In genomic region chr12:12474471-12474928, GRCh38 we compare ENCODE assay signal across 10 cellular contexts.
DNase-seq lines count a peak whose midpoint lies in the region; ATAC-seq and TF ChIP-seq lines count a peak whose summit lies in the region.
"Had no signal": no experiment of that assay in that cellular context is flagged by ENCODE, and none has a peak within 500 bp of the region (broad histone marks: within the 10 kb centered on the region; RNA-seq: fewer than 3 reads in every experiment).

No MANE protein-coding gene starts in this region.

- no peaks in the 10 kb centered on the region for H3K27me3 Mint-ChIP-seq in CD8-positive, alpha-beta T cell (ENCODE audit: low read depth)
- no peaks in the 10 kb centered on the region for H3K27me3 Mint-ChIP-seq in T-helper 17 cell

- H3K4me3 ChIP-seq in CD8-positive, alpha-beta T cell (ENCODE audit: low read depth, low read length) = no peak overlapping the region
- H3K4me3 ChIP-seq in MG63 = no peak overlapping the region
- H3K4me3 ChIP-seq: lung had no signal

- POLR2A ChIA-PET in CD8-positive, alpha-beta T cell (lab: Charles Lee) = interaction anchor here (0.6 to 1.4 kb wide), 7 partner anchors 9 to 118 kb away, joined by 3 to 6 read pairs (median 3); partner anchors contain the start of gene BORCS5

- H3K9me3 Mint-ChIP-seq in CD8-positive, alpha-beta T cell = no peaks in the 10 kb centered on the region

- H3K36me3 Mint-ChIP-seq in CD8-positive, alpha-beta T cell = peaks cover 78% of the 10 kb centered on the region
- peaks cover 4% of the 10 kb centered on the region for H3K36me3 Mint-ChIP-seq in T-helper 17 cell (ENCODE audit: low read depth)

- H3K27ac ChIP-seq in CD8-positive, alpha-beta T cell (ENCODE audit: low read depth, low read length) = peak overlapping the region; percentile 22
- H3K27ac ChIP-seq in cingulate gyrus (ENCODE audit: low read depth, low read length) = peak overlapping the region; percentile 70

- H3K9me3 ChIP-seq in CD8-positive, alpha-beta T cell (ENCODE audit: low read length) = no peaks in the 10 kb centered on the region
- H3K9me3 ChIP-seq in T-helper 17 cell (ENCODE audit: control insufficient read depth, low read length, poor library complexity, severe bottlenecking) (no peaks in the 10 kb centered on the region), MG63 (no peaks in the 10 kb centered on the region)

- no peaks in the 10 kb centered on the region for H3K27me3 ChIP-seq in CD8-positive, alpha-beta T cell (ENCODE audit: insufficient read depth, low read length)
- H3K27me3 ChIP-seq in MG63 = no peaks in the 10 kb centered on the region

- H3K27ac Mint-ChIP-seq in CD8-positive, alpha-beta T cell = peak overlapping the region; percentile 90
- peak overlapping the region; percentile 99 for H3K27ac Mint-ChIP-seq in T-helper 17 cell

- H3K4me1 ChIP-seq in CD8-positive, alpha-beta T cell (ENCODE audit: insufficient read depth, low read length) = no peaks in the 10 kb centered on the region

- CTCF ChIA-PET in CD8-positive, alpha-beta T cell (lab: Charles Lee) = interaction anchor here (0.8 to 4.8 kb wide), 13 partner anchors 8 to 262 kb away, joined by 3 to 20 read pairs (median 5); no protein-coding TSS in a partner anchor

- peaks cover 49% of the 10 kb centered on the region for H3K4me1 Mint-ChIP-seq in CD8-positive, alpha-beta T cell (ENCODE audit: low read depth)
- H3K4me1 Mint-ChIP-seq in T-helper 17 cell = peaks cover 49% of the 10 kb centered on the region

- intact Hi-C loops in CD8-positive, alpha-beta T cell (cut with DNase I, micrococcal nuclease) = loop anchor here in 1 of 2 experiments (2.0 kb wide), 1 partner anchor 98 kb away; no protein-coding TSS in a partner anchor

- peak overlapping the region; percentile 44 for H3K4me3 Mint-ChIP-seq in CD8-positive, alpha-beta T cell
- H3K4me3 Mint-ChIP-seq in T-helper 17 cell = peak overlapping the region; percentile 89

- ATAC-seq in CD8-positive, alpha-beta T cell = peak; percentile 42
- ATAC-seq in GM21526 (IDR thresholded peaks at IDR 0.05; ENCODE audit: low FRiP score, unreplicated experiment) = peak; percentile 23
- peak; percentile 55 for ATAC-seq in T-helper 17 cell
- no peak for ATAC-seq in HG02970 (IDR thresholded peaks at IDR 0.05; ENCODE audit: low FRiP score, unreplicated experiment)

- no peaks in the 10 kb centered on the region for H3K36me3 ChIP-seq in CD8-positive, alpha-beta T cell (ENCODE audit: insufficient read depth, low read length)
- peaks cover 15% of the 10 kb centered on the region for H3K36me3 ChIP-seq in MG63

- no peak for TF ChIP-seq CTCF in CD8-positive, alpha-beta T cell (IDR thresholded peaks at IDR 0.05)

- peak in 2 of 7 experiments; percentile 16 for DNase-seq in CD8-positive, alpha-beta T cell
- DNase-seq in T-helper 17 cell = peak in 1 of 3 donors; percentile 35
- no peak for DNase-seq in mucosa of gallbladder (ENCODE audit: low spot score)
- no peak for DNase-seq in NOMO-1 treated with DMSO at 0.1 percent for 48 hours (lab: John Stamatoyannopoulos, UW; ENCODE audit: unreplicated experiment)
- DNase-seq in MG63 = no peak
- DNase-seq: DND-41 had no signal
